1 cellular context compared by ENCODE assay signal in genomic region chr21:32463889-32464300, GRCh38.
TF ChIP-seq lines count a peak whose summit lies in the region.

No MANE protein-coding gene starts in this region.

TF ChIP-seq in GM23338, 12 proteins besides CTCF, POLR2A, EP300 and RAD21 (continued from another document):
- no peak for TF ChIP-seq JUNB (IDR thresholded peaks at IDR 0.05; ENCODE audit: unreplicated experiment)
- TF ChIP-seq EZH2phosphoT487 (IDR thresholded peaks at IDR 0.05; ENCODE audit: unreplicated experiment) = no peak
- TF ChIP-seq ETS1 (IDR thresholded peaks at IDR 0.05) = no peak
- TF ChIP-seq ZNF114 (CRISPR knock-in tag; IDR thresholded peaks at IDR 0.05) = no peak
- TF ChIP-seq ZNF331 (CRISPR knock-in tag; IDR thresholded peaks at IDR 0.05; ENCODE audit: low read depth) = no peak
